In genomic region chr5:64690417-64691151, GRCh38 we compare ENCODE assay signal across 9 cellular contexts. TPM values are rescaled to one million over a fixed set of nuclear protein-coding genes. Genes with fewer than 3 reads are reported as not detected.
DNase-seq lines count a peak whose midpoint lies in the region; ATAC-seq and TF ChIP-seq lines count a peak whose summit lies in the region.
"Had no signal": no experiment of that assay in that cellular context is flagged by ENCODE, and none has a peak within 500 bp of the region (broad histone marks: within the 10 kb centered on the region; RNA-seq: fewer than 3 reads in every experiment).

TSS of gene SHISAL2B (plus strand) at chr5:64690503. CDS start at chr5:64690624, 121 bp downstream.

- ATAC-seq in mucosa of descending colon, result peak; percentile 10
- ATAC-seq in HG03196 (IDR thresholded peaks at IDR 0.05; ENCODE audit: unreplicated experiment), result no peak
- ATAC-seq in left colon, result no peak
- ATAC-seq in HG02623 (IDR thresholded peaks at IDR 0.05; ENCODE audit: unreplicated experiment), result no peak

- H3K4me1 ChIP-seq in mucosa of descending colon (ENCODE audit: low read depth), result no peaks in the 10 kb centered on the region

- DNase-seq in NCI-H524 (lab: John Stamatoyannopoulos, UW) (peak; percentile 50 to 67), NCI-H524 treated with DMSO at 0.1 percent for 48 hours (lab: John Stamatoyannopoulos, UW) (no peak), NCI-H2227 treated with DMSO at 0.1 percent for 48 hours (lab: John Stamatoyannopoulos, UW) (peak; percentile 14), chondrocyte (ENCODE audit: low spot score) (no peak), mucosa of descending colon (no peak), left colon (no peak)

- TF ChIP-seq CTCF in chondrocyte (IDR thresholded peaks at IDR 0.05) (no peak), mucosa of descending colon (IDR thresholded peaks at IDR 0.05) (no peak)

- intact Hi-C loops in mucosa of descending colon (cut with DNase I, micrococcal nuclease), result no loop called here
- intact Hi-C loops in left colon (cut with DNase I, micrococcal nuclease), result no loop called here

- H3K27me3 Mint-ChIP-seq in chondrocyte (ENCODE audit: low read depth), result peaks cover 58% of the 10 kb centered on the region

- H3K36me3 Mint-ChIP-seq in chondrocyte (ENCODE audit: low read depth), result peaks cover 1% of the 10 kb centered on the region

- no peaks in the 10 kb centered on the region for H3K9me3 ChIP-seq in mucosa of descending colon

- H3K4me1 Mint-ChIP-seq in chondrocyte (ENCODE audit: low read depth), result peaks cover 10% of the 10 kb centered on the region

- no peak within 1 kb of the TSS for H3K27ac Mint-ChIP-seq in chondrocyte (ENCODE audit: unreplicated experiment)

- H3K36me3 ChIP-seq in mucosa of descending colon (ENCODE audit: low read depth), result no peaks in the 10 kb centered on the region

- H3K4me3 ChIP-seq in mucosa of descending colon, result no peak within 1 kb of the TSS

- H3K4me3 Mint-ChIP-seq in chondrocyte (ENCODE audit: unreplicated experiment), result peak within 1 kb of the TSS; percentile 82

- H3K9me3 Mint-ChIP-seq in chondrocyte (ENCODE audit: low read depth), result no peaks in the 10 kb centered on the region

RNA-seq across cellular contexts. Expression of gene SHISAL2B, which starts in this region (rescaled TPM):
- total RNA-seq in chondrocyte, result not detected in 3 replicates
- total RNA-seq in mucosa of descending colon, result not detected
- total RNA-seq in left colon, result not detected
- total RNA-seq: T-helper 2 cell treated with Interferon-gamma antibody and Interleukin-4, amounts not matched to agents 100 ng/mL and 5 ng/mL, for 36 hours had no signal

Comparison
In these comparisons a context has a peak if more than half of its experiments do, and no peak if none do; other contexts are left out.
1. DNase-seq: peak in NCI-H524 (2 of 2) and NCI-H2227 treated with DMSO at 0.1 percent for 48 hours (single experiment); none in NCI-H524 treated with DMSO at 0.1 percent for 48 hours (single experiment), chondrocyte (single experiment), mucosa of descending colon (0 of 3) and left colon (0 of 2).
2. Peak in ATAC-seq in mucosa of descending colon; RNA of the gene not detected or under 1 TPM.